12 cellular contexts compared by ENCODE assay signal in genomic region chr20:25220810-25221591, GRCh38. TPM values are rescaled to one million over a fixed set of nuclear protein-coding genes. Genes with fewer than 3 reads are reported as not detected.
A peak's percentile ranks its signal among the peaks of the same experiment; 100 is the strongest.
DNase-seq lines count a peak whose midpoint lies in the region; ATAC-seq, FAIRE-seq and TF ChIP-seq lines count a peak whose summit lies in the region.
"Had no signal": no experiment of that assay in that cellular context is flagged by ENCODE, and none has a peak within 500 bp of the region (broad histone marks: within the 10 kb centered on the region; RNA-seq: fewer than 3 reads in every experiment).

No MANE protein-coding gene starts in this region.

- ATAC-seq in body of pancreas (peak; percentile 18), HepG2 (no peak)
- ATAC-seq: activated T-cell treated with anti-CD3 and anti-CD28 coated beads, Interleukin-2, amount 50 U/mL, for 72 hours; stimulated activated naive CD8-positive, alpha-beta T cell treated with anti-CD3 and anti-CD28 coated beads, Interleukin-15, Interleukin-2, amounts not matched to agents 100 U/mL and 50 U/mL, for 24 hours had no signal

- POLR2A ChIA-PET in HepG2 (lab: Yijun Ruan, JAX), result interaction anchor here (2.8 kb wide), 1 partner anchor 25 kb away, joined by 15 read pairs; the partner anchor contains the start of gene ENTPD6

- H3K27me3 ChIP-seq in body of pancreas (no peaks in the 10 kb centered on the region), HepG2 (ENCODE audit: control insufficient read depth in 1 of 2, insufficient read depth in 2 of 2, low read length in 2 of 2) (no peaks in the 10 kb centered on the region)
- H3K27me3 ChIP-seq: hepatocyte had no signal

- WGBS in body of pancreas, 2 donors, result 77 to 84% methylated on average over 11 to 15 of the region's 15 CpGs
- 97% methylated on average over 12 of the region's 15 CpGs for WGBS in HepG2 (ENCODE audit: low lambda C conversion rate)

- CTCF ChIA-PET in HepG2 (lab: Yijun Ruan, JAX; ENCODE audit: low intra/inter-chr PET ratio, low total read pairs), result interaction anchor here (1.3 kb wide), 1 partner anchor 27 kb away, joined by 3 read pairs; the partner anchor contains the start of gene PYGB

- TF ChIP-seq EP300 in HepG2 (IDR thresholded peaks at IDR 0.05; ENCODE audit: low read depth in 2 of 2, low read length in 2 of 2), result no peak
- TF ChIP-seq EP300 in HepG2 (CRISPR knock-in tag; IDR thresholded peaks at IDR 0.05; ENCODE audit: borderline replicate concordance), result no peak

- in situ Hi-C loops in HepG2 (cut with HindIII; ENCODE audit: extremely low pct_ligation_motif_present, low pct_unique_long_range_greater_than_20kb) (no loop called here), GM13977 (cut with MboI; ENCODE audit: low pct_unique_long_range_greater_than_20kb, low sequenced_read_pairs, unreplicated experiment) (no loop called here)

- BruUV-seq in HepG2 (replicated peaks; lab: Mats Ljungman, UMichigan), result no TSS peak

- H3K79me2 ChIP-seq in HepG2 (ENCODE audit: insufficient read depth, low read length), result no peaks in the 10 kb centered on the region
- H3K79me2 ChIP-seq: hepatocyte had no signal

- H3K9me3 ChIP-seq in body of pancreas (no peaks in the 10 kb centered on the region), HepG2 (ENCODE audit: low read length) (no peaks in the 10 kb centered on the region)

- peak; percentile 25 for DNase-seq in COLO668 (lab: John Stamatoyannopoulos, UW; ENCODE audit: unreplicated experiment)
- DNase-seq in NCI-H1092 treated with DMSO at 0.1 percent for 48 hours (lab: John Stamatoyannopoulos, UW), result peak; percentile 81
- peak in 1 of 4 donors; percentile 35 for DNase-seq in body of pancreas
- no peak for DNase-seq in HepG2 (ENCODE audit: low spot score)
- DNase-seq in head of caudate nucleus, result no peak
- DNase-seq in GM13977 (ENCODE audit: low spot score), result no peak
- no peak for DNase-seq in NCI-H524 (lab: John Stamatoyannopoulos, UW)
- DNase-seq in NOMO-1 treated with DMSO at 0.1 percent for 48 hours (lab: John Stamatoyannopoulos, UW; ENCODE audit: unreplicated experiment), result no peak
- DNase-seq: NCI-H187; stimulated activated naive CD8-positive, alpha-beta T cell treated with anti-CD3 and anti-CD28 coated beads, Interleukin-15, Interleukin-2, amounts not matched to agents 100 U/mL and 50 U/mL, for 24 hours had no signal

- H3K27ac ChIP-seq in body of pancreas, result peak overlapping the region in 2 of 4 donors; percentile 30 to 52
- no peak overlapping the region for H3K27ac ChIP-seq in HepG2 (ENCODE audit: extremely low read length, insufficient read depth, low read length)
- H3K27ac ChIP-seq: hepatocyte had no signal

- no peak for TF ChIP-seq POLR2A in body of pancreas (IDR thresholded peaks at IDR 0.05)
- no peak for TF ChIP-seq POLR2A in HepG2 (IDR thresholded peaks at IDR 0.05; ENCODE audit: insufficient read depth in 1 of 2, low read depth in 2 of 2, low read length in 2 of 2)

- H4K20me1 ChIP-seq in HepG2 (ENCODE audit: insufficient read depth, low read length), result no peaks in the 10 kb centered on the region

- no peak for TF ChIP-seq CTCF in body of pancreas (IDR thresholded peaks at IDR 0.05)
- TF ChIP-seq CTCF in HepG2 (CRISPR knock-in tag; IDR thresholded peaks at IDR 0.05), result no peak
- no peak for TF ChIP-seq CTCF in GM13977 (IDR thresholded peaks at IDR 0.05; ENCODE audit: extremely low read depth, insufficient read depth, missing control alignments)

- H3K36me3 ChIP-seq in body of pancreas (replicated peaks in 1 of 2; ENCODE audit: insufficient read depth in 1 of 2, low read depth in 2 of 2) (peaks cover under 1 to 13% of the 10 kb centered on the region in 2 donors), HepG2 (replicated peaks in 1 of 2; ENCODE audit: control insufficient read depth in 1 of 2, insufficient read depth in 2 of 2, low read length in 2 of 2) (peaks cover 25 to 48% of the 10 kb centered on the region in 2 experiments)

- no peak for FAIRE-seq in HepG2 (lab: Jason Lieb, UNC)

- intact Hi-C loops in body of pancreas (cut with DNase I) (no loop called here), HepG2 (cut with micrococcal nuclease; ENCODE audit: unreplicated experiment) (no loop called here), head of caudate nucleus (cut with DNase I) (no loop called here)

- H2AFZ ChIP-seq in HepG2 (ENCODE audit: low read length), result no peak overlapping the region
- H2AFZ ChIP-seq: hepatocyte had no signal

- H3K4me1 ChIP-seq in body of pancreas (peaks cover 21% of the 10 kb centered on the region), HepG2 (ENCODE audit: insufficient read depth, low read length) (peaks cover 28% of the 10 kb centered on the region)

- H3K9ac ChIP-seq in HepG2 (ENCODE audit: insufficient read depth, low read depth, low read length), result no peak overlapping the region

- H3K4me3 ChIP-seq in body of pancreas, result no peak overlapping the region
- H3K4me3 ChIP-seq in HepG2 (replicated peaks in 1 of 3; ENCODE audit: insufficient read depth in 1 of 3, low read depth in 2 of 3, low read length in 3 of 3), result no peak overlapping the region
- H3K4me3 ChIP-seq: hepatocyte had no signal

- H3K4me2 ChIP-seq in HepG2 (ENCODE audit: low read depth, low read length), result no peak overlapping the region
- H3K4me2 ChIP-seq: hepatocyte had no signal

- TF ChIP-seq RAD21 in HepG2 (CRISPR knock-in tag; IDR thresholded peaks at IDR 0.05), result no peak

TF ChIP-seq in HepG2, 621 proteins besides CTCF, POLR2A, EP300 and RAD21 (continues in another document):
- TF ChIP-seq ZSCAN20 (CRISPR knock-in tag; IDR thresholded peaks at IDR 0.05; ENCODE audit: borderline replicate concordance), result no peak
- no peak for TF ChIP-seq TIGD3 (CRISPR knock-in tag; IDR thresholded peaks at IDR 0.05; ENCODE audit: borderline replicate concordance)
- peak; percentile 33; the same call in 1 of the 2 replicates for TF ChIP-seq FOXO1 (CRISPR knock-in tag; IDR thresholded peaks at IDR 0.05)

RNA-seq across cellular contexts. Expression of gene ENTPD6, which starts 25.5 kb away (rescaled TPM):
- 10 to 100 TPM; 59.9 to 79.8 TPM for total RNA-seq in body of pancreas
- total RNA-seq in HepG2 (2016; rRNA removed; fragmentation: Illumina TruSeq; extraction: Trizol), result 98.4 and 164 TPM in 2 replicates
- total RNA-seq in HepG2 (2016; cell fraction: cytosol; rRNA removed; fragmentation: Illumina TruSeq; extraction: Trizol; ENCODE audit: low read depth), result 67.6 and 72.5 TPM in 2 replicates
- 90.5 and 177 TPM in 2 replicates for total RNA-seq in HepG2 (2016; cell fraction: insoluble cytoplasmic fraction; rRNA removed; fragmentation: Illumina TruSeq; extraction: Trizol)
- 139 and 152 TPM in 2 replicates for total RNA-seq in HepG2 (2016; cell fraction: membrane; rRNA removed; fragmentation: Illumina TruSeq; extraction: Trizol)
- 149 and 161 TPM in 2 replicates for total RNA-seq in HepG2 (2016; cell fraction: nucleus; rRNA removed; fragmentation: Illumina TruSeq; extraction: Trizol)
- 172 and 221 TPM in 2 replicates for polyA plus RNA-seq in HepG2 (2011; rRNA removed)
- polyA plus RNA-seq in HepG2 (2011; cell fraction: cytosol; rRNA removed), result 185 and 213 TPM in 2 replicates
- 538 and 633 TPM in 2 replicates for polyA plus RNA-seq in HepG2 (2011; cell fraction: nucleus; rRNA removed)
- polyA plus RNA-seq in HepG2 (2012), result 90.9 and 112 TPM in 2 replicates
- 59.4 and 67.7 TPM in 2 replicates for polyA plus RNA-seq in HepG2 (2016; cell fraction: cytosol; fragmentation: Illumina TruSeq; extraction: Trizol; ENCODE audit: low read depth)
- 85.6 and 91.9 TPM in 2 replicates for polyA plus RNA-seq in HepG2 (2016; cell fraction: insoluble cytoplasmic fraction; fragmentation: Illumina TruSeq; extraction: Trizol; ENCODE audit: low read depth)
- 104 and 119 TPM in 2 replicates for polyA plus RNA-seq in HepG2 (2016; cell fraction: membrane; fragmentation: Illumina TruSeq; extraction: Trizol; ENCODE audit: low read depth)
- polyA plus RNA-seq in HepG2 (2016; cell fraction: nucleus; fragmentation: Illumina TruSeq; extraction: Trizol; ENCODE audit: insufficient read depth, low read depth), result 320 and 321 TPM in 2 replicates
- 25.3 and 228 TPM in 2 replicates for polyA minus RNA-seq in HepG2 (2011; rRNA and poly(A)+ RNA removed; ENCODE audit: low replicate concordance)
- polyA minus RNA-seq in HepG2 (2011; cell fraction: cytosol; rRNA and poly(A)+ RNA removed), result 56.6 and 60.3 TPM in 2 replicates
- polyA minus RNA-seq in HepG2 (2011; cell fraction: nucleus; rRNA and poly(A)+ RNA removed), result 98.2 and 106 TPM in 2 replicates

RNA-seq across cellular contexts. Expression of gene PYGB, which starts 26.9 kb away (rescaled TPM):
- total RNA-seq in body of pancreas (10 to 100 TPM; 34.8 to 42.8 TPM), HepG2 (2016; rRNA removed; fragmentation: Illumina TruSeq; extraction: Trizol) (82.0 and 86.3 TPM in 2 replicates)
- total RNA-seq in HepG2 (2016; cell fraction: cytosol; rRNA removed; fragmentation: Illumina TruSeq; extraction: Trizol; ENCODE audit: low read depth), result 5.4 and 6.5 TPM in 2 replicates
- total RNA-seq in HepG2 (2016; cell fraction: insoluble cytoplasmic fraction; rRNA removed; fragmentation: Illumina TruSeq; extraction: Trizol), result 69.1 and 89.6 TPM in 2 replicates
- 18.0 and 19.5 TPM in 2 replicates for total RNA-seq in HepG2 (2016; cell fraction: membrane; rRNA removed; fragmentation: Illumina TruSeq; extraction: Trizol)
- 59.8 and 63.0 TPM in 2 replicates for total RNA-seq in HepG2 (2016; cell fraction: nucleus; rRNA removed; fragmentation: Illumina TruSeq; extraction: Trizol)
- polyA plus RNA-seq in HepG2 (2011; rRNA removed), result 24.2 and 37.5 TPM in 2 replicates
- 24.4 and 27.4 TPM in 2 replicates for polyA plus RNA-seq in HepG2 (2011; cell fraction: cytosol; rRNA removed)
- 111 and 112 TPM in 2 replicates for polyA plus RNA-seq in HepG2 (2011; cell fraction: nucleus; rRNA removed)
- 26.9 and 46.5 TPM in 2 replicates for polyA plus RNA-seq in HepG2 (2012)
- polyA plus RNA-seq in HepG2 (2016; cell fraction: cytosol; fragmentation: Illumina TruSeq; extraction: Trizol; ENCODE audit: low read depth), result 3.5 TPM in 2 replicates
- 45.7 and 58.6 TPM in 2 replicates for polyA plus RNA-seq in HepG2 (2016; cell fraction: insoluble cytoplasmic fraction; fragmentation: Illumina TruSeq; extraction: Trizol; ENCODE audit: low read depth)
- polyA plus RNA-seq in HepG2 (2016; cell fraction: membrane; fragmentation: Illumina TruSeq; extraction: Trizol; ENCODE audit: low read depth), result 7.2 and 9.8 TPM in 2 replicates
- 79.7 and 85.5 TPM in 2 replicates for polyA plus RNA-seq in HepG2 (2016; cell fraction: nucleus; fragmentation: Illumina TruSeq; extraction: Trizol; ENCODE audit: insufficient read depth, low read depth)
- 26.5 and 80.5 TPM in 2 replicates for polyA minus RNA-seq in HepG2 (2011; rRNA and poly(A)+ RNA removed; ENCODE audit: low replicate concordance)
- 36.1 and 38.1 TPM in 2 replicates for polyA minus RNA-seq in HepG2 (2011; cell fraction: cytosol; rRNA and poly(A)+ RNA removed)
- polyA minus RNA-seq in HepG2 (2011; cell fraction: nucleus; rRNA and poly(A)+ RNA removed), result 27.9 and 31.3 TPM in 2 replicates

Comparison
In these comparisons a context has a peak if more than half of its experiments do, and no peak if none do; other contexts are left out.
1. DNase-seq: peak in COLO668 (single experiment) and NCI-H1092 treated with DMSO at 0.1 percent for 48 hours (single experiment); none in HepG2 (single experiment), head of caudate nucleus (0 of 42), GM13977 (single experiment), NCI-H524 (0 of 2) and NOMO-1 treated with DMSO at 0.1 percent for 48 hours (single experiment).